ENCODE assay signal across 1 cellular context in the genomic region with DNA sequence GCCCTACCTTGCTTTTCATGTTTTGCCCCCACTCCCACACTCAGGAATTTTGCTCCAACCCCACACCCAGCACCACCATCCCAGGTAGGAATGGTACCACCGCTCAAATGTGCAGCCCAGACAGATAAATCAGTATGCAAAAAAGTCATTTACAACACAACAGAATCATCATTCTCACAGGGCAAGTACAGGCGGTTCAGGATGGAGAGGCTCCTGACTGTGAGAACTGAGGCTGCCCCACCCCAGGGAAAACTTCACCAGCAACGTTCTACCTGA.
TF ChIP-seq lines count a peak whose summit lies in the region.

No MANE protein-coding gene starts in this region.

TF ChIP-seq in GM12878, 131 proteins besides CTCF, POLR2A, EP300 and RAD21 (continued from another document):
- TF ChIP-seq, protein P1, sequence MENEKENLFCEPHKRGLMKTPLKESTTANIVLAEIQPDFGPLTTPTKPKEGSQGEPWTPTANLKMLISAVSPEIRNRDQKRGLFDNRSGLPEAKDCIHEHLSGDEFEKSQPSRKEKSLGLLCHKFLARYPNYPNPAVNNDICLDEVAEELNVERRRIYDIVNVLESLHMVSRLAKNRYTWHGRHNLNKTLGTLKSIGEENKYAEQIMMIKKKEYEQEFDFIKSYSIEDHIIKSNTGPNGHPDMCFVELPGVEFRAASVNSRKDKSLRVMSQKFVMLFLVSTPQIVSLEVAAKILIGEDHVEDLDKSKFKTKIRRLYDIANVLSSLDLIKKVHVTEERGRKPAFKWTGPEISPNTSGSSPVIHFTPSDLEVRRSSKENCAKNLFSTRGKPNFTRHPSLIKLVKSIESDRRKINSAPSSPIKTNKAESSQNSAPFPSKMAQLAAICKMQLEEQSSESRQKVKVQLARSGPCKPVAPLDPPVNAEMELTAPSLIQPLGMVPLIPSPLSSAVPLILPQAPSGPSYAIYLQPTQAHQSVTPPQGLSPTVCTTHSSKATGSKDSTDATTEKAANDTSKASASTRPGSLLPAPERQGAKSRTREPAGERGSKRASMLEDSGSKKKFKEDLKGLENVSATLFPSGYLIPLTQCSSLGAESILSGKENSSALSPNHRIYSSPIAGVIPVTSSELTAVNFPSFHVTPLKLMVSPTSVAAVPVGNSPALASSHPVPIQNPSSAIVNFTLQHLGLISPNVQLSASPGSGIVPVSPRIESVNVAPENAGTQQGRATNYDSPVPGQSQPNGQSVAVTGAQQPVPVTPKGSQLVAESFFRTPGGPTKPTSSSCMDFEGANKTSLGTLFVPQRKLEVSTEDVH (IDR thresholded peaks at IDR 0.05; ENCODE audit: low read depth, partially characterized antibody), result no peak
- TF ChIP-seq NFYA (IDR thresholded peaks at IDR 0.05; ENCODE audit: borderline replicate concordance, low read depth, low read length) (no peak), CREB1 (IDR thresholded peaks at IDR 0.05; ENCODE audit: low read depth) (no peak), BCL11A (IDR thresholded peaks at IDR 0.05; ENCODE audit: low read depth, low read length) (no peak), NBN (IDR thresholded peaks at IDR 0.05) (no peak), SP1 (IDR thresholded peaks at IDR 0.05; ENCODE audit: low read depth, low read length) (no peak), CBX5 (IDR thresholded peaks at IDR 0.05; ENCODE audit: low read depth) (no peak), BMI1 (IDR thresholded peaks at IDR 0.05; ENCODE audit: borderline replicate concordance) (no peak), PAX5 (IDR thresholded peaks at IDR 0.05; ENCODE audit: borderline replicate concordance, low read depth, low read length) (no peak), ZNF622 (IDR thresholded peaks at IDR 0.05) (no peak)
- TF ChIP-seq, protein P2, sequence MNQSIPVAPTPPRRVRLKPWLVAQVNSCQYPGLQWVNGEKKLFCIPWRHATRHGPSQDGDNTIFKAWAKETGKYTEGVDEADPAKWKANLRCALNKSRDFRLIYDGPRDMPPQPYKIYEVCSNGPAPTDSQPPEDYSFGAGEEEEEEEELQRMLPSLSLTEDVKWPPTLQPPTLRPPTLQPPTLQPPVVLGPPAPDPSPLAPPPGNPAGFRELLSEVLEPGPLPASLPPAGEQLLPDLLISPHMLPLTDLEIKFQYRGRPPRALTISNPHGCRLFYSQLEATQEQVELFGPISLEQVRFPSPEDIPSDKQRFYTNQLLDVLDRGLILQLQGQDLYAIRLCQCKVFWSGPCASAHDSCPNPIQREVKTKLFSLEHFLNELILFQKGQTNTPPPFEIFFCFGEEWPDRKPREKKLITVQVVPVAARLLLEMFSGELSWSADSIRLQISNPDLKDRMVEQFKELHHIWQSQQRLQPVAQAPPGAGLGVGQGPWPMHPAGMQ (IDR thresholded peaks at IDR 0.05; ENCODE audit: borderline replicate concordance), result no peak
- TF ChIP-seq, protein P3, sequence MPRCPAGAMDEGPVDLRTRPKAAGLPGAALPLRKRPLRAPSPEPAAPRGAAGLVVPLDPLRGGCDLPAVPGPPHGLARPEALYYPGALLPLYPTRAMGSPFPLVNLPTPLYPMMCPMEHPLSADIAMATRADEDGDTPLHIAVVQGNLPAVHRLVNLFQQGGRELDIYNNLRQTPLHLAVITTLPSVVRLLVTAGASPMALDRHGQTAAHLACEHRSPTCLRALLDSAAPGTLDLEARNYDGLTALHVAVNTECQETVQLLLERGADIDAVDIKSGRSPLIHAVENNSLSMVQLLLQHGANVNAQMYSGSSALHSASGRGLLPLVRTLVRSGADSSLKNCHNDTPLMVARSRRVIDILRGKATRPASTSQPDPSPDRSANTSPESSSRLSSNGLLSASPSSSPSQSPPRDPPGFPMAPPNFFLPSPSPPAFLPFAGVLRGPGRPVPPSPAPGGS (IDR thresholded peaks at IDR 0.05; ENCODE audit: borderline replicate concordance, insufficient read depth, low read depth, low read length, poor library complexity, severe bottlenecking), result no peak
- TF ChIP-seq, protein P4, sequence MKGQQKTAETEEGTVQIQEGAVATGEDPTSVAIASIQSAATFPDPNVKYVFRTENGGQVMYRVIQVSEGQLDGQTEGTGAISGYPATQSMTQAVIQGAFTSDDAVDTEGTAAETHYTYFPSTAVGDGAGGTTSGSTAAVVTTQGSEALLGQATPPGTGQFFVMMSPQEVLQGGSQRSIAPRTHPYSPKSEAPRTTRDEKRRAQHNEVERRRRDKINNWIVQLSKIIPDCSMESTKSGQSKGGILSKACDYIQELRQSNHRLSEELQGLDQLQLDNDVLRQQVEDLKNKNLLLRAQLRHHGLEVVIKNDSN (IDR thresholded peaks at IDR 0.05; ENCODE audit: borderline replicate concordance, extremely low read length, insufficient read depth, low read depth, low read length), result no peak
- TF ChIP-seq, protein P5, sequence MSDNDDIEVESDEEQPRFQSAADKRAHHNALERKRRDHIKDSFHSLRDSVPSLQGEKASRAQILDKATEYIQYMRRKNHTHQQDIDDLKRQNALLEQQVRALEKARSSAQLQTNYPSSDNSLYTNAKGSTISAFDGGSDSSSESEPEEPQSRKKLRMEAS (IDR thresholded peaks at IDR 0.05; ENCODE audit: low read depth, low read length), result no peak
- TF ChIP-seq, protein P6, sequence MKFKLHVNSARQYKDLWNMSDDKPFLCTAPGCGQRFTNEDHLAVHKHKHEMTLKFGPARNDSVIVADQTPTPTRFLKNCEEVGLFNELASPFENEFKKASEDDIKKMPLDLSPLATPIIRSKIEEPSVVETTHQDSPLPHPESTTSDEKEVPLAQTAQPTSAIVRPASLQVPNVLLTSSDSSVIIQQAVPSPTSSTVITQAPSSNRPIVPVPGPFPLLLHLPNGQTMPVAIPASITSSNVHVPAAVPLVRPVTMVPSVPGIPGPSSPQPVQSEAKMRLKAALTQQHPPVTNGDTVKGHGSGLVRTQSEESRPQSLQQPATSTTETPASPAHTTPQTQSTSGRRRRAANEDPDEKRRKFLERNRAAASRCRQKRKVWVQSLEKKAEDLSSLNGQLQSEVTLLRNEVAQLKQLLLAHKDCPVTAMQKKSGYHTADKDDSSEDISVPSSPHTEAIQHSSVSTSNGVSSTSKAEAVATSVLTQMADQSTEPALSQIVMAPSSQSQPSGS (IDR thresholded peaks at IDR 0.05; ENCODE audit: low read length), result no peak
